23 cellular contexts compared by ENCODE assay signal in the genomic region with DNA sequence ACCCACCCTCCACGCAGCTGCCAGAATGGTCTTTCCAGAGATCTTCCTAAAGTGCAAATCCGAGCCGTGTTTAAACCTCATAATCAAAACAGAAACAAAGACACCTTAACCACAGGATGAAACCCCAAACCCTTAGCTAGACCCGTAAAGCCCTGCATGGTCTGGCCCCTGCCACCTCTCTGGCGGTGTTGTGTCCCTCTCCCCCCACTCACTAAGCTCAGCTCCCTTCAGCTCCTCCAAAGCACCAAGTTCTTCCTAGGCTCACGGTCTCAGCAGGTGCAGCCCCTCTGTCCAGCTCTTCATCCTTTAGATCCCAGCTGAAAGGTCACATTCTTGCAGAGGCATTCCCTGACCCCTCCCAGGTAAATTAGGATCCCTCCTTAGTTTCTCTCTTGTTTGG. TPM values are rescaled to one million over a fixed set of nuclear protein-coding genes. Genes with fewer than 3 reads are reported as not detected.
DNase-seq lines count a peak whose midpoint lies in the region; ATAC-seq and TF ChIP-seq lines count a peak whose summit lies in the region.
"Had no signal": no experiment of that assay in that cellular context is flagged by ENCODE, and none has a peak within 500 bp of the region (broad histone marks: within the 10 kb centered on the region; RNA-seq: fewer than 3 reads in every experiment).

No MANE protein-coding gene starts in this region.

- CTCF ChIA-PET in SK-N-SH (lab: Yijun Ruan, JAX) = interaction anchor here (0.8 to 48.9 kb wide), 23 partner anchors 10 to 456 kb away, joined by 3 to 2107 read pairs (median 7); partner anchors contain the start of genes SLC35B1 and SPOP

- DNase-seq in SK-N-SH (peak; percentile 15), endodermal cell (peak; percentile 50), AG08396 (ENCODE audit: low spot score) (no peak), NCI-H2107 (lab: John Stamatoyannopoulos, UW) (no peak)
- DNase-seq: activated CD8-positive, alpha-beta T cell treated with anti-CD3 and anti-CD28 coated beads for 36 hours; activated T-cell treated with anti-CD3 and anti-CD28 coated beads, Interleukin-2, amount 50 U/mL, for 48 hours; amygdala; GF-D8; left colon; midbrain; NCI-H1417 treated with DMSO at 0.1 percent for 48 hours; NCI-H69; SHP77; WERI-Rb-1 had no signal

- WGBS in SK-N-SH (ENCODE audit: low lambda C conversion rate) = 24% methylated on average over 6 of the region's 6 CpGs
- WGBS in endodermal cell (ENCODE audit: insufficient coverage in 1 of 2, insufficient read length in 1 of 2), 2 experiments = 57 to 73% methylated on average over 2 to 6 of the region's 6 CpGs

- peaks cover 23% of the 10 kb centered on the region for H3F3A ChIP-seq in SK-N-SH (replicated peaks; ENCODE audit: insufficient read depth)

- H3K27me3 Mint-ChIP-seq in endodermal cell (ENCODE audit: insufficient read depth) = peaks cover 52% of the 10 kb centered on the region

- peaks cover 29% of the 10 kb centered on the region for H3K27me3 ChIP-seq in SK-N-SH (ENCODE audit: insufficient read depth)
- H3K27me3 ChIP-seq in KMS-11 (ENCODE audit: insufficient read depth, low read depth) = peaks cover 55% of the 10 kb centered on the region
- H3K27me3 ChIP-seq in endodermal cell (ENCODE audit: control insufficient read depth, insufficient read depth, low read length, poor library complexity, severe bottlenecking) = peaks cover 59% of the 10 kb centered on the region
- peaks cover 2% of the 10 kb centered on the region for H3K27me3 ChIP-seq in rectal smooth muscle tissue (ENCODE audit: control insufficient read depth, insufficient read depth, low read length)

- H3K4me1 Mint-ChIP-seq in endodermal cell = no peaks in the 10 kb centered on the region

- no peaks in the 10 kb centered on the region for H3K36me3 ChIP-seq in SK-N-SH (replicated peaks in 1 of 2; ENCODE audit: control insufficient read depth in 1 of 2, insufficient read depth in 2 of 2, low read length in 1 of 2)
- no peaks in the 10 kb centered on the region for H3K36me3 ChIP-seq in KMS-11 (ENCODE audit: insufficient read depth)
- H3K36me3 ChIP-seq in endodermal cell (ENCODE audit: control insufficient read depth, insufficient read depth, low read length) = no peaks in the 10 kb centered on the region
- no peaks in the 10 kb centered on the region for H3K36me3 ChIP-seq in rectal smooth muscle tissue (ENCODE audit: control insufficient read depth, insufficient read depth, low read length)
- H3K36me3 ChIP-seq: tibial nerve, WERI-Rb-1 had no signal

- H2AFZ ChIP-seq in SK-N-SH (ENCODE audit: low read depth) = no peak overlapping the region
- H2AFZ ChIP-seq in KMS-11 (ENCODE audit: low read depth) = no peak overlapping the region

- no peaks in the 10 kb centered on the region for H3K9me3 ChIP-seq in SK-N-SH
- H3K9me3 ChIP-seq in endodermal cell (ENCODE audit: control insufficient read depth, low read length) = no peaks in the 10 kb centered on the region
- H3K9me3 ChIP-seq: tibial nerve had no signal

- ATAC-seq in SK-N-SH treated with all-trans-retinoic acid at 6 μM for 48 hours = no peak
- no peak for ATAC-seq in HG03378 (IDR thresholded peaks at IDR 0.05; ENCODE audit: unreplicated experiment)
- ATAC-seq: activated CD8-positive, alpha-beta T cell treated with anti-CD3 and anti-CD28 coated beads for 36 hours; left colon had no signal

- H3K4me1 ChIP-seq in SK-N-SH (ENCODE audit: control insufficient read depth in 1 of 2, insufficient read depth in 2 of 2, low read depth in 1 of 2, low read length in 1 of 2) = peaks cover 3 to 15% of the 10 kb centered on the region in 2 experiments; a peak in 2 of 4 replicates
- peaks cover 31% of the 10 kb centered on the region for H3K4me1 ChIP-seq in KMS-11 (ENCODE audit: low read depth, poor library complexity, severe bottlenecking)
- no peaks in the 10 kb centered on the region for H3K4me1 ChIP-seq in endodermal cell (ENCODE audit: control insufficient read depth, insufficient read depth, low read length)
- peaks cover 22% of the 10 kb centered on the region for H3K4me1 ChIP-seq in rectal smooth muscle tissue (ENCODE audit: control insufficient read depth, insufficient read depth, low read length)

- TF ChIP-seq CTCF in SK-N-SH (IDR thresholded peaks at IDR 0.05) (no peak), KMS-11 (conservative IDR thresholded peaks at IDR 0.05; ENCODE audit: low read depth, low read length) (no peak), endodermal cell (conservative IDR thresholded peaks at IDR 0.05) (no peak)

- H4K20me1 ChIP-seq in SK-N-SH (ENCODE audit: insufficient read depth) = no peaks in the 10 kb centered on the region
- H4K20me1 ChIP-seq in KMS-11 (ENCODE audit: insufficient read depth) = no peaks in the 10 kb centered on the region

- H3K27ac ChIP-seq in SK-N-SH (ENCODE audit: low read depth in 2 of 2, low read length in 1 of 2) (no peak overlapping the region), KMS-11 (no peak overlapping the region), endodermal cell (ENCODE audit: low read depth, low read length) (no peak overlapping the region), rectal smooth muscle tissue (ENCODE audit: low read depth, low read length) (peak overlapping the region; percentile 75)
- H3K27ac ChIP-seq: 22Rv1, WERI-Rb-1 had no signal

- TF ChIP-seq RAD21 in SK-N-SH (IDR thresholded peaks at IDR 0.05; ENCODE audit: low read length) = no peak

- H3K4me2 ChIP-seq in SK-N-SH (no peak overlapping the region), KMS-11 (peak overlapping the region; percentile 47; the same call in 1 of the 2 replicates)

- H3K4me3 Mint-ChIP-seq in endodermal cell = no peak overlapping the region
- H3K4me3 Mint-ChIP-seq: activated CD8-positive, alpha-beta T cell treated with anti-CD3 and anti-CD28 coated beads for 36 hours had no signal

- H3K36me3 Mint-ChIP-seq in endodermal cell (ENCODE audit: low read depth) = no peaks in the 10 kb centered on the region

- no peak for TF ChIP-seq EP300 in SK-N-SH (IDR thresholded peaks at IDR 0.05; ENCODE audit: borderline replicate concordance in 1 of 2, low read depth in 1 of 2, low read length in 1 of 2)

- H3K4me3 ChIP-seq in SK-N-SH (ENCODE audit: low read depth in 2 of 2, low read length in 1 of 2) (no peak overlapping the region), KMS-11 (IDR thresholded peaks at IDR 0.05; ENCODE audit: insufficient read depth, low read depth, low read length) (no peak overlapping the region), endodermal cell (ENCODE audit: low read length) (no peak overlapping the region), rectal smooth muscle tissue (ENCODE audit: low read length) (no peak overlapping the region)
- H3K4me3 ChIP-seq: tibial nerve had no signal

- H3K9ac ChIP-seq in SK-N-SH (no peak overlapping the region), KMS-11 (no peak overlapping the region), endodermal cell (ENCODE audit: extremely low read depth, low read length, poor library complexity, severe bottlenecking) (no peak overlapping the region), rectal smooth muscle tissue (ENCODE audit: low read length) (no peak overlapping the region)

- H3K9me2 ChIP-seq in SK-N-SH = no peaks in the 10 kb centered on the region

- H3K79me2 ChIP-seq in SK-N-SH (ENCODE audit: insufficient read depth) = no peaks in the 10 kb centered on the region
- H3K79me2 ChIP-seq in KMS-11 (ENCODE audit: insufficient read depth, low read depth) = no peaks in the 10 kb centered on the region

- no peak overlapping the region for H3K27ac Mint-ChIP-seq in endodermal cell
- H3K27ac Mint-ChIP-seq: activated CD8-positive, alpha-beta T cell treated with anti-CD3 and anti-CD28 coated beads for 36 hours; H9 had no signal

- POLR2A ChIA-PET in SK-N-SH (lab: Yijun Ruan, JAX) = interaction anchor here (0.6 to 0.9 kb wide), 2 partner anchors 129 to 249 kb away, joined by 4 read pairs; no protein-coding TSS in a partner anchor

- no peaks in the 10 kb centered on the region for H3K9me3 Mint-ChIP-seq in endodermal cell
- H3K9me3 Mint-ChIP-seq: activated CD8-positive, alpha-beta T cell treated with anti-CD3 and anti-CD28 coated beads for 36 hours; H9 had no signal

TF ChIP-seq in SK-N-SH, 30 proteins besides CTCF, POLR2A, EP300 and RAD21:
- TF ChIP-seq NFIC (IDR thresholded peaks at IDR 0.05; ENCODE audit: borderline replicate concordance) = no peak
- no peak for TF ChIP-seq TCF12 (IDR thresholded peaks at IDR 0.05)
- TF ChIP-seq MAX (IDR thresholded peaks at IDR 0.05; ENCODE audit: low read depth) = no peak
- TF ChIP-seq TEAD4 (IDR thresholded peaks at IDR 0.05; ENCODE audit: borderline replicate concordance, insufficient read depth) = no peak
- TF ChIP-seq CHD2 (IDR thresholded peaks at IDR 0.05; ENCODE audit: low read length, partially characterized antibody) = no peak

TF ChIP-seq in SK-N-SH treated with all-trans-retinoic acid at 6 μM for 48 hours, 23 proteins besides CTCF, POLR2A, EP300 and RAD21:
- TF ChIP-seq ESRRG (CRISPR knock-in tag; IDR thresholded peaks at IDR 0.05) = no peak
- TF ChIP-seq TCF4 (CRISPR knock-in tag; IDR thresholded peaks at IDR 0.05; ENCODE audit: borderline replicate concordance) = no peak
- TF ChIP-seq ZFP3 (CRISPR knock-in tag; IDR thresholded peaks at IDR 0.05) = no peak
- TF ChIP-seq ISL1 (CRISPR knock-in tag; IDR thresholded peaks at IDR 0.05) = no peak
- no peak for TF ChIP-seq OSR1 (CRISPR knock-in tag; IDR thresholded peaks at IDR 0.05)
- TF ChIP-seq ZNF70 (CRISPR knock-in tag; IDR thresholded peaks at IDR 0.05) = no peak
- TF ChIP-seq ZNF8 (CRISPR knock-in tag; IDR thresholded peaks at IDR 0.05) = no peak
- TF ChIP-seq ZFP30 (CRISPR knock-in tag; IDR thresholded peaks at IDR 0.05) = no peak

RNA-seq across cellular contexts. Expression of gene NXPH3, which starts 4.4 kb away (rescaled TPM):
- polyA plus RNA-seq in SK-N-SH (2012; rRNA removed) = 0.30 and 0.31 TPM in 2 replicates
- 0.14 and 0.16 TPM in 2 replicates for polyA plus RNA-seq in SK-N-SH (2012; cell fraction: cytosol; rRNA removed)
- 0.25 and 0.34 TPM in 2 replicates for polyA plus RNA-seq in SK-N-SH (2012; cell fraction: nucleus; rRNA removed)
- 1 to 10 TPM; 3.0 to 5.9 TPM for total RNA-seq in endodermal cell
- polyA plus RNA-seq in endodermal cell (2013, experiment 1 of 2) = 1.4 TPM
- 1.7 TPM for polyA plus RNA-seq in endodermal cell (2013, experiment 2 of 2)
- total RNA-seq: OCI-LY7; T-helper 1 cell treated with Interleukin-12 subunit alpha and Interleukin-12 subunit beta and Interleukin-4 antibody, amounts not matched to agents 30 ng/mL and 1 ng/mL, for 36 hours had no signal

Comparison
In these comparisons a context has a peak if more than half of its experiments do, and no peak if none do; other contexts are left out.
1. DNase-seq: peak in SK-N-SH (single experiment) and endodermal cell (single experiment); none in AG08396 (single experiment) and NCI-H2107 (single experiment).